29 cellular contexts compared by ENCODE assay signal in the genomic region with DNA sequence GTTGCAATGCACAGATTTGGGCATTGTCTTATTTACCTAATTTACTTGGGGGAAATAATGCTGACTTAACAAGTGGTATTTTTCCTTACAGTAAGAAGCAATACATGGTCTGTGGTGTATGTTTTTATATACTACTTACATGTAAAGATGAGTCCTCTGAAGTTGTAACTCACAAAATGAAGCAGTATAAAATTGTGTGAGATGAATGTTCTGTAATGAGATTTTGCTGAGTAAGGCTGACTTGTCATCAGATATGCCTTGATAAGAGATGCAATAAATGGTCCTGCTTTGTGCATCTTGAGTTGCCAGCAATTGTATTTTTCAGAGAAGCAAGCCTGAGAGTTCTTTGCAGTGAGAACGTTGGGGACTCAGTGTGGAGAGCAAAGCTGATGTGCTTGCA.
"Had no signal": no experiment of that assay in that cellular context is flagged by ENCODE, and none has a peak within 500 bp of the region (broad histone marks: within the 10 kb centered on the region; RNA-seq: fewer than 3 reads in every experiment).

No MANE protein-coding gene starts in this region.

- ATAC-seq: activated naive CD8-positive, alpha-beta T cell treated with anti-CD3 and anti-CD28 coated beads, Interleukin-2, amount 50 U/mL, for 24 hours; activated T-cell treated with anti-CD3 and anti-CD28 coated beads, Interleukin-2, amount 50 U/mL, for 4 hours; activated T-helper 17 cell treated with anti-CD3 and anti-CD28 coated beads, Interleukin-2, amount 50 U/mL, for 72 hours; esophagus mucosa; foreskin keratinocyte; gastrocnemius medialis; heart left ventricle had no signal

- H3K9me3 ChIP-seq: adrenal gland, ascending aorta, breast epithelium, colonic mucosa, gastrocnemius medialis had no signal

- H3K27me3 ChIP-seq: adrenal gland, ascending aorta, breast epithelium, cardiac muscle cell, colonic mucosa, dorsolateral prefrontal cortex, foreskin keratinocyte, gastrocnemius medialis had no signal

- H3K36me3 ChIP-seq: adrenal gland, ascending aorta, breast epithelium, cardiac muscle cell, colonic mucosa, gastrocnemius medialis, heart left ventricle had no signal

- H3K4me3 ChIP-seq: adrenal gland, ascending aorta, breast epithelium, cardiac muscle cell, colonic mucosa, dorsolateral prefrontal cortex, gastrocnemius medialis, heart left ventricle had no signal

- H3K27ac ChIP-seq: adrenal gland, ascending aorta, breast epithelium, cardiac muscle cell, colonic mucosa, gastrocnemius medialis, heart left ventricle had no signal

- H3K4me1 ChIP-seq: adrenal gland, ascending aorta, breast epithelium, gastrocnemius medialis had no signal

- DNase-seq: activated CD4-positive, alpha-beta memory T cell treated with anti-CD3 and anti-CD28 coated beads, Interleukin-2, amount 10 ng/mL, durations not matched to agents 7 days and 5 days; activated CD4-positive, alpha-beta T cell treated with anti-CD3 and anti-CD28 coated beads for 1 hour; activated CD4-positive, alpha-beta T cell treated with anti-CD3 and anti-CD28 coated beads for 4 hours; activated CD4-positive, alpha-beta T cell treated with anti-CD3 and anti-CD28 coated beads, Interleukin-2, amount 10 ng/mL, durations not matched to agents 7 days and 5 days; activated CD4-positive, alpha-beta T cell treated with anti-CD3 and anti-CD28 coated beads, Interleukin-2, amount 50 U/mL, for 4 hours; activated CD8-positive, alpha-beta memory T cell treated with anti-CD3 and anti-CD28 coated beads, Interleukin-2, amount 50 U/mL, for 48 hours; activated effector memory CD4-positive, alpha-beta T cell treated with Interleukin-2 at 50 U/mL for 16 hours; activated naive CD4-positive, alpha-beta T cell treated with anti-CD3 and anti-CD28 coated beads for 36 hours; activated naive CD8-positive, alpha-beta T cell treated with anti-CD3 and anti-CD28 coated beads for 36 hours; activated naive CD8-positive, alpha-beta T cell treated with anti-CD3 and anti-CD28 coated beads, Interleukin-2, amount 50 U/mL, for 24 hours; activated T-cell treated with anti-CD3 and anti-CD28 coated beads for 4 hours; activated T-cell treated with anti-CD3 and anti-CD28 coated beads, Interleukin-2, amount 50 U/mL, for 4 hours; adrenal gland; central memory CD4-positive, alpha-beta T cell; cerebellar nuclear complex; colonic mucosa; dorsolateral prefrontal cortex; effector memory CD4-positive, alpha-beta T cell; endodermal cell; foreskin keratinocyte; gastrocnemius medialis; glutamatergic neuron; heart left ventricle; T-helper 2 cell had no signal
